Comparison of ENCODE assay signal across 19 cellular contexts in genomic region chr10:80860719-80861118, GRCh38.
DNase-seq lines count a peak whose midpoint lies in the region; FAIRE-seq and TF ChIP-seq lines count a peak whose summit lies in the region.
"Had no signal": no experiment of that assay in that cellular context is flagged by ENCODE, and none has a peak within 500 bp of the region (broad histone marks: within the 10 kb centered on the region; RNA-seq: fewer than 3 reads in every experiment).

No MANE protein-coding gene starts in this region.

- H3K23me2 ChIP-seq in H1 (ENCODE audit: low read depth, low read length): no peaks in the 10 kb centered on the region

- DNase-seq in PC-9 (no peak), H1 (ENCODE audit: low read depth in 1 of 2, low spot score in 2 of 2) (no peak), NCI-H1092 treated with DMSO at 0.1 percent for 48 hours (lab: John Stamatoyannopoulos, UW) (no peak), CD1c-positive myeloid dendritic cell (ENCODE audit: extremely low spot score) (no peak), SK-N-DZ (ENCODE audit: low spot score) (no peak)
- DNase-seq: C1 segment of cervical spinal cord; Caco-2; CD4-positive, CD25-positive, alpha-beta regulatory T cell; CD8-positive, alpha-beta T cell; DMS153; DMS79 treated with DMSO at 0.1 percent for 48 hours; GF-D8; HFFc6 had no signal

- peak overlapping the region; percentile 56; the same call in 1 of the 2 replicates for H2BK20ac ChIP-seq in H1 (ENCODE audit: low read length)

- H3K4me1 ChIP-seq in PC-9 (replicated peaks; ENCODE audit: insufficient read depth) (no peaks in the 10 kb centered on the region), H1 (replicated peaks in 1 of 4; ENCODE audit: control insufficient read depth in 3 of 4, insufficient read depth in 4 of 4, low read length in 3 of 4) (peaks cover 0 to 4% (median under 1%) of the 10 kb centered on the region in 4 experiments; a peak in 2 of 7 replicates), liver (ENCODE audit: control insufficient read depth in 4 of 4, insufficient read depth in 4 of 4, low read length in 3 of 4) (peaks cover 0 to 9% (median 3%) of the 10 kb centered on the region in 4 donors)
- H3K4me1 ChIP-seq: Caco-2, HAP-1 had no signal

- H3F3A ChIP-seq in PC-9 (ENCODE audit: insufficient read depth, low read depth): no peaks in the 10 kb centered on the region

- no peak overlapping the region for H3K18ac ChIP-seq in H1 (ENCODE audit: extremely low read depth, low read length)

- H3K9ac ChIP-seq in H1 (replicated peaks in 1 of 4; ENCODE audit: extremely low read depth in 1 of 4, low read depth in 3 of 4, low read length in 3 of 4) (no peak overlapping the region), liver (ENCODE audit: low read depth in 1 of 2, low read length in 2 of 2) (no peak overlapping the region)

- H3K4me2 ChIP-seq in PC-9: no peak overlapping the region
- H3K4me2 ChIP-seq in H1 (ENCODE audit: insufficient read depth in 1 of 2, low read depth in 2 of 2, low read length in 2 of 2): no peak overlapping the region
- H3K4me2 ChIP-seq: GM23338 had no signal

- WGBS in H1 (ENCODE audit: extremely low coverage in 1 of 2, insufficient coverage in 1 of 2, insufficient read length in 1 of 2, insufficient replicate concordance in 2 of 2, low coverage in 1 of 2, low lambda C conversion rate in 2 of 2, missing lambda C conversion rate in 1 of 2), 2 experiments: 76% methylated on average over 1 of the region's 1 CpG; no CpG with 5 or more reads in 1 of the 2 experiments
- WGBS in liver: 15% methylated on average over 1 of the region's 1 CpG

- H3K4ac ChIP-seq in H1 (replicated peaks; ENCODE audit: insufficient read length, low read depth, low read length): no peak overlapping the region

- no peak overlapping the region for H3K27ac ChIP-seq in PC-9
- H3K27ac ChIP-seq in H1 (ENCODE audit: low read depth, low read length): no peak overlapping the region
- no peak overlapping the region for H3K27ac ChIP-seq in liver (ENCODE audit: low read depth in 1 of 2, low read length in 2 of 2)

- no peaks in the 10 kb centered on the region for H3K9me2 ChIP-seq in PC-9 (ENCODE audit: insufficient read depth)

- H4K91ac ChIP-seq in H1 (replicated peaks; ENCODE audit: insufficient read length, low read length): no peak overlapping the region

- no peaks in the 10 kb centered on the region for H3K79me1 ChIP-seq in H1 (ENCODE audit: low read depth, low read length)

- CTCF ChIA-PET in PC-9 (lab: Charles Lee) (no interaction called here), H1 (lab: Charles Lee; ENCODE audit: partially characterized antibody) (interaction anchor here (0.6 to 8.1 kb wide), 7 partner anchors 57 to 602 kb away, joined by 3 to 59 read pairs (median 5); no protein-coding TSS in a partner anchor)

- H2BK12ac ChIP-seq in H1 (ENCODE audit: low read depth, low read length): no peak overlapping the region

- H3K56ac ChIP-seq in H1 (replicated peaks; ENCODE audit: insufficient read length, low read depth, low read length): no peak overlapping the region

- H3K79me2 ChIP-seq in PC-9 (ENCODE audit: low read depth) (no peaks in the 10 kb centered on the region), H1 (ENCODE audit: control insufficient read depth in 1 of 2, insufficient read depth in 2 of 2, low read length in 2 of 2) (no peaks in the 10 kb centered on the region)

- H3K4me3 ChIP-seq in PC-9: no peak overlapping the region
- no peak overlapping the region for H3K4me3 ChIP-seq in H1 (ENCODE audit: extremely low read depth in 1 of 4, insufficient read depth in 2 of 4, low read depth in 3 of 4, low read length in 4 of 4)
- no peak overlapping the region for H3K4me3 ChIP-seq in liver (ENCODE audit: low read depth in 1 of 3, low read length in 3 of 3)
- H3K4me3 ChIP-seq: GM23338, HAP-1 had no signal

- H2BK5ac ChIP-seq in H1 (ENCODE audit: low read depth, low read length): no peak overlapping the region

- TF ChIP-seq RAD21 in H1 (IDR thresholded peaks at IDR 0.05 in 1 of 2, conservative IDR thresholded peaks at IDR 0.05 in 1 of 2; ENCODE audit: low read depth in 2 of 2, low read length in 2 of 2) (no peak), liver (IDR thresholded peaks at IDR 0.05) (no peak)

- H2AK5ac ChIP-seq in H1 (ENCODE audit: low read depth, low read length): no peak overlapping the region

- no peak overlapping the region for H3K23ac ChIP-seq in H1 (ENCODE audit: insufficient read length)

- POLR2A ChIA-PET in PC-9 (lab: Charles Lee; ENCODE audit: unreplicated experiment): no interaction called here
- POLR2A ChIA-PET in H1 (lab: Charles Lee; ENCODE audit: partially characterized antibody): no interaction called here

- H2BK120ac ChIP-seq in H1 (replicated peaks; ENCODE audit: low read depth, low read length): no peak overlapping the region

- no peak for TF ChIP-seq POLR2A in H1 (IDR thresholded peaks at IDR 0.05; ENCODE audit: control extremely low read depth in 1 of 2, low read depth in 2 of 2, low read length in 2 of 2)

- H3K27me3 ChIP-seq in PC-9 (ENCODE audit: insufficient read depth, low read depth) (peaks cover 14% of the 10 kb centered on the region; the same call in 1 of the 2 replicates), H1 (replicated peaks in 1 of 4; ENCODE audit: control insufficient read depth in 3 of 4, extremely low read depth in 1 of 4, insufficient read depth in 3 of 4, low read length in 3 of 4) (no peaks in the 10 kb centered on the region), liver (ENCODE audit: control insufficient read depth in 4 of 4, insufficient read depth in 4 of 4, low read length in 3 of 4) (no peaks in the 10 kb centered on the region)

- H2AFZ ChIP-seq in PC-9 (peak overlapping the region; percentile 42), H1 (ENCODE audit: low read length) (no peak overlapping the region)
- H2AFZ ChIP-seq: GM23338 had no signal

- H3K36me3 ChIP-seq in PC-9 (ENCODE audit: low read depth): no peaks in the 10 kb centered on the region
- no peaks in the 10 kb centered on the region for H3K36me3 ChIP-seq in H1 (ENCODE audit: control insufficient read depth in 2 of 4, insufficient read depth in 4 of 4, low read length in 3 of 4)
- no peaks in the 10 kb centered on the region for H3K36me3 ChIP-seq in liver (ENCODE audit: control insufficient read depth in 4 of 4, insufficient read depth in 3 of 4, low read depth in 1 of 4, low read length in 3 of 4)
- H3K36me3 ChIP-seq: HAP-1 had no signal

- no TSS peak for BruUV-seq in PC-9 (replicated peaks; lab: Mats Ljungman, UMichigan)

- intact Hi-C loops in PC-9 (cut with micrococcal nuclease; ENCODE audit: unreplicated experiment): no loop called here

- no peak overlapping the region for H3K14ac ChIP-seq in H1 (ENCODE audit: insufficient read length)

- H2BK15ac ChIP-seq in H1 (ENCODE audit: low read length): no peak overlapping the region

- H4K20me1 ChIP-seq in PC-9 (ENCODE audit: insufficient read depth) (no peaks in the 10 kb centered on the region; the same call in 1 of the 2 replicates), H1 (replicated peaks in 1 of 2; ENCODE audit: control insufficient read depth in 1 of 2, insufficient read depth in 2 of 2, low read length in 2 of 2) (no peaks in the 10 kb centered on the region)

- H3K9me3 ChIP-seq in PC-9 (ENCODE audit: insufficient read depth, low read depth) (no peaks in the 10 kb centered on the region), H1 (ENCODE audit: insufficient read depth in 2 of 2, low read depth in 1 of 2, low read length in 1 of 2) (no peaks in the 10 kb centered on the region), liver (ENCODE audit: control insufficient read depth in 4 of 4, low read length in 3 of 4) (no peaks in the 10 kb centered on the region)
- H3K9me3 ChIP-seq: Caco-2, HAP-1 had no signal

- no peak overlapping the region for H4K8ac ChIP-seq in H1 (ENCODE audit: extremely low read depth, insufficient read depth, low read length)

- TF ChIP-seq EP300 in H1 (IDR thresholded peaks at IDR 0.05; ENCODE audit: borderline replicate concordance in 1 of 2, low read depth in 2 of 2, low read length in 2 of 2): no peak

- no peak for FAIRE-seq in H1 (lab: Jason Lieb, UNC)
- FAIRE-seq: GM12891, GM18507, H54 had no signal

- H4K5ac ChIP-seq in H1 (ENCODE audit: insufficient read length, low read depth, low read length): no peak overlapping the region

- TF ChIP-seq CTCF in PC-9 (conservative IDR thresholded peaks at IDR 0.05): no peak
- no peak for TF ChIP-seq CTCF in H1 (IDR thresholded peaks at IDR 0.05; ENCODE audit: control extremely low read depth in 1 of 3, insufficient read depth in 1 of 3, low read depth in 1 of 3, low read length in 3 of 3)
- TF ChIP-seq CTCF in liver (IDR thresholded peaks at IDR 0.05; ENCODE audit: low read depth, low read length, missing input control): no peak

TF ChIP-seq in H1, 55 proteins besides CTCF, POLR2A, EP300 and RAD21:
- TF ChIP-seq SP1 (IDR thresholded peaks at IDR 0.05; ENCODE audit: low read depth, low read length): no peak

TF ChIP-seq in liver, 16 proteins besides CTCF, POLR2A, EP300 and RAD21:
- TF ChIP-seq RXRA (IDR thresholded peaks at IDR 0.05): peak in 1 of 2 donors; percentile 86
- TF ChIP-seq HNF4A (conservative IDR thresholded peaks at IDR 0.05): peak in 1 of 2 donors; percentile 50
- TF ChIP-seq FOXA1 (IDR thresholded peaks at IDR 0.05): peak; percentile 15
- no peak for TF ChIP-seq ATF3 (IDR thresholded peaks at IDR 0.05)
- TF ChIP-seq FOXA2 (IDR thresholded peaks at IDR 0.05): peak; percentile 78
TF ChIP-seq in liver: peak in this region for 4.
